ENCODE assay signal across 24 cellular contexts in genomic region chr2:120651818-120652217, GRCh38.
DNase-seq lines count a peak whose midpoint lies in the region; ATAC-seq and TF ChIP-seq lines count a peak whose summit lies in the region.
"Had no signal": no experiment of that assay in that cellular context is flagged by ENCODE, and none has a peak within 500 bp of the region (broad histone marks: within the 10 kb centered on the region; RNA-seq: fewer than 3 reads in every experiment).

No MANE protein-coding gene starts in this region.

- no peaks in the 10 kb centered on the region; the same call in 1 of the 2 replicates for H3K27me3 ChIP-seq in H9 (ENCODE audit: insufficient read depth, low read length)
- H3K27me3 ChIP-seq in HAP-1 (ENCODE audit: low read depth), result no peaks in the 10 kb centered on the region
- H3K27me3 ChIP-seq: BE2C, BLaER1 had no signal

- no peak overlapping the region for H3K14ac ChIP-seq in H9 (ENCODE audit: insufficient read depth, low read length)

- H3K79me1 ChIP-seq in H9 (ENCODE audit: insufficient read depth, low read depth, low read length, poor library complexity, severe bottlenecking), result no peaks in the 10 kb centered on the region

- H3K23ac ChIP-seq in H9 (ENCODE audit: insufficient read length, low read depth, low read length), result no peak overlapping the region

- no peak overlapping the region for H2BK12ac ChIP-seq in H9 (ENCODE audit: insufficient read length, low read depth, low read length)

- no peak overlapping the region for H2AFZ ChIP-seq in H9 (ENCODE audit: low read length)

- H2AK5ac ChIP-seq in H9 (ENCODE audit: insufficient read length, low read length), result no peak overlapping the region

- in situ Hi-C loops in HAP-1 (cut with MboI; ENCODE audit: low sequenced_read_pairs), result no loop called here

- H4K5ac ChIP-seq in H9 (ENCODE audit: insufficient read length, low read depth, low read length), result no peak overlapping the region

- H3K27ac ChIP-seq in H9 (ENCODE audit: insufficient read length, low read depth, low read length) (no peak overlapping the region), coronary artery (no peak overlapping the region)
- H3K27ac ChIP-seq: BLaER1 had no signal

- no peak overlapping the region for H2BK15ac ChIP-seq in H9 (ENCODE audit: low read depth, low read length)

- H3K23me2 ChIP-seq in H9 (ENCODE audit: insufficient read length, low read depth, low read length, poor library complexity, severe bottlenecking), result no peaks in the 10 kb centered on the region

- no peak overlapping the region for H2BK5ac ChIP-seq in H9 (ENCODE audit: insufficient read length, low read length)

- H4K20me1 ChIP-seq in H9 (ENCODE audit: control insufficient read depth, insufficient read depth, insufficient read length), result no peaks in the 10 kb centered on the region
- H4K20me1 ChIP-seq: BLaER1 had no signal

- DNase-seq in H9 (peak; percentile 2), HFFc6 (no peak), coronary artery (ENCODE audit: low spot score) (peak; percentile 22), HuH-7 (ENCODE audit: low spot score) (no peak), HAP-1 (ENCODE audit: low spot score in 2 of 2) (no peak)
- DNase-seq: 8988T; ACHN; BE2C; C1 segment of cervical spinal cord; CD4-positive, alpha-beta memory T cell; CD4-positive, CD25-positive, alpha-beta regulatory T cell; CD8-positive, alpha-beta memory T cell; COR-L47; DMS 273 treated with DMSO at 0.1 percent for 48 hours; DMS153; DMS53; DMS79; DND-41; EL; GDM1 had no signal

- H3K4me3 ChIP-seq in coronary artery (no peak overlapping the region), HAP-1 (no peak overlapping the region)
- H3K4me3 ChIP-seq: BLaER1, GM12878 had no signal

- H3K9ac ChIP-seq in H9 (ENCODE audit: extremely low read depth, insufficient read length, low read length), result no peak overlapping the region
- H3K9ac ChIP-seq: BLaER1 had no signal

- H3T11ph ChIP-seq in H9 (ENCODE audit: low read length), result no peak overlapping the region

- no peak overlapping the region for H4K8ac ChIP-seq in H9 (replicated peaks; ENCODE audit: insufficient read length, low read depth, low read length)

- ATAC-seq in GM21576 (IDR thresholded peaks at IDR 0.05; ENCODE audit: unreplicated experiment), result no peak
- ATAC-seq: GM12878 had no signal

- no peak overlapping the region for H3K18ac ChIP-seq in H9 (ENCODE audit: insufficient read length, low read depth, low read length)

- H4K91ac ChIP-seq in H9 (ENCODE audit: insufficient read length, low read depth, low read length), result no peak overlapping the region

- no peak for TF ChIP-seq CTCF in H9 (conservative IDR thresholded peaks at IDR 0.05)
- no peak for TF ChIP-seq CTCF in HFFc6 (IDR thresholded peaks at IDR 0.05)
- no peak for TF ChIP-seq CTCF in coronary artery (IDR thresholded peaks at IDR 0.05)

- H2BK120ac ChIP-seq in H9 (ENCODE audit: low read depth, low read length, poor library complexity, severe bottlenecking), result no peak overlapping the region

- no peaks in the 10 kb centered on the region for H3K79me2 ChIP-seq in H9 (ENCODE audit: insufficient read depth, low read length)

- H3K4me2 ChIP-seq in H9 (ENCODE audit: insufficient read depth, insufficient read length, low read length), result no peak overlapping the region
- H3K4me2 ChIP-seq: BLaER1 had no signal

- H3K27me3 Mint-ChIP-seq in H9 (ENCODE audit: low read depth) (peaks cover 67% of the 10 kb centered on the region), HFFc6 (ENCODE audit: insufficient read depth) (no peaks in the 10 kb centered on the region; the same call in none of the 2 replicates)
- H3K27me3 Mint-ChIP-seq: CD4-positive, CD25-positive, alpha-beta regulatory T cell had no signal

- H2BK20ac ChIP-seq in H9 (ENCODE audit: low read depth, low read length, poor library complexity, severe bottlenecking), result no peak overlapping the region

- H3K36me3 ChIP-seq in HAP-1 (replicated peaks), result no peaks in the 10 kb centered on the region
- H3K36me3 ChIP-seq: BE2C, BLaER1 had no signal

- H3K9me3 Mint-ChIP-seq in H9, result peaks cover 29% of the 10 kb centered on the region in 2 experiments
- peaks cover 50% of the 10 kb centered on the region for H3K9me3 Mint-ChIP-seq in HFFc6

- H3K4me3 Mint-ChIP-seq in H9, result no peak overlapping the region
- no peak overlapping the region for H3K4me3 Mint-ChIP-seq in HFFc6
- H3K4me3 Mint-ChIP-seq: CD14-positive monocyte; CD4-positive, alpha-beta memory T cell; CD4-positive, CD25-positive, alpha-beta regulatory T cell; CD8-positive, alpha-beta memory T cell had no signal

- H3K27ac Mint-ChIP-seq in H9, result no peak overlapping the region
- H3K27ac Mint-ChIP-seq in HFFc6, result peak overlapping the region; percentile 89
- H3K27ac Mint-ChIP-seq: CD14-positive monocyte; CD4-positive, alpha-beta memory T cell; CD4-positive, CD25-positive, alpha-beta regulatory T cell; CD8-positive, alpha-beta memory T cell had no signal

- H3K4me1 Mint-ChIP-seq in H9, result peaks cover 5 to 12% of the 10 kb centered on the region in 2 experiments
- peaks cover 35% of the 10 kb centered on the region for H3K4me1 Mint-ChIP-seq in HFFc6 (ENCODE audit: low read depth)
- H3K4me1 Mint-ChIP-seq: CD14-positive monocyte; CD4-positive, alpha-beta memory T cell; CD4-positive, CD25-positive, alpha-beta regulatory T cell; CD8-positive, alpha-beta memory T cell had no signal

- no peaks in the 10 kb centered on the region; the same call in 1 of the 2 replicates for H3K4me1 ChIP-seq in H9 (ENCODE audit: insufficient read depth, low read length)
- no peaks in the 10 kb centered on the region for H3K4me1 ChIP-seq in HAP-1
- H3K4me1 ChIP-seq: BE2C, BLaER1 had no signal

- no peak overlapping the region for H3K56ac ChIP-seq in H9 (ENCODE audit: insufficient read length, low read depth, low read length)

- peaks cover 8 to 21% (median 13%) of the 10 kb centered on the region in 3 experiments for H3K36me3 Mint-ChIP-seq in H9 (ENCODE audit: insufficient read depth in 1 of 3, low read depth in 3 of 3)
- H3K36me3 Mint-ChIP-seq in HFFc6 (ENCODE audit: low read depth), result peaks cover 40% of the 10 kb centered on the region
- H3K36me3 Mint-ChIP-seq: CD14-positive monocyte; CD4-positive, alpha-beta memory T cell had no signal

- H3K9me3 ChIP-seq in H9 (ENCODE audit: control insufficient read depth, low read depth, low read length), result peaks cover 14% of the 10 kb centered on the region
- peaks cover 2% of the 10 kb centered on the region; the same call in 1 of the 2 replicates for H3K9me3 ChIP-seq in HAP-1
- H3K9me3 ChIP-seq: BE2C had no signal

- H3K4ac ChIP-seq in H9 (ENCODE audit: low read depth, low read length), result no peak overlapping the region

Comparison
In these comparisons a context has a peak if more than half of its experiments do, and no peak if none do; other contexts are left out.
1. DNase-seq: peak in H9 (single experiment) and coronary artery (single experiment); none in HFFc6 (single experiment), HuH-7 (single experiment) and HAP-1 (0 of 2).